ENCODE assay signal across 9 cellular contexts in genomic region chr19:39335168-39335567, GRCh38. TPM values are rescaled to one million over a fixed set of nuclear protein-coding genes. Genes with fewer than 3 reads are reported as not detected.
DNase-seq lines count a peak whose midpoint lies in the region; TF ChIP-seq lines count a peak whose summit lies in the region.
"Had no signal": no experiment of that assay in that cellular context is flagged by ENCODE, and none has a peak within 500 bp of the region (broad histone marks: within the 10 kb centered on the region; RNA-seq: fewer than 3 reads in every experiment).

No MANE protein-coding gene starts in this region.

- peaks cover 35% of the 10 kb centered on the region; the same call in 1 of the 2 replicates for H3K36me3 ChIP-seq in KOPT-K1 (ENCODE audit: insufficient read depth, low read length)
- H3K36me3 ChIP-seq in prostate gland: no peaks in the 10 kb centered on the region
- H3K36me3 ChIP-seq: SJSA1 had no signal

- no peaks in the 10 kb centered on the region for H3K27me3 ChIP-seq in prostate gland (replicated peaks; ENCODE audit: insufficient read depth)
- H3K27me3 ChIP-seq: SJSA1 had no signal

- TF ChIP-seq CTCF in GM12864 (IDR thresholded peaks at IDR 0.05; ENCODE audit: low read depth, low read length, missing control alignments): no peak
- TF ChIP-seq CTCF in prostate gland (IDR thresholded peaks at IDR 0.05): no peak

- H3K4me3 ChIP-seq in GM12864 (ENCODE audit: low read depth, low read length) (peak overlapping the region; percentile 69), prostate gland (peak overlapping the region; percentile 6 to 19)
- H3K4me3 ChIP-seq: SJSA1 had no signal

- TF ChIP-seq POLR2A in prostate gland (IDR thresholded peaks at IDR 0.05): no peak

- no peaks in the 10 kb centered on the region for H3K4me1 ChIP-seq in prostate gland (replicated peaks)
- H3K4me1 ChIP-seq: SJSA1 had no signal

- H3K9me3 ChIP-seq in KOPT-K1 (ENCODE audit: insufficient read depth, low read length, poor library complexity, severe bottlenecking): no peaks in the 10 kb centered on the region
- no peaks in the 10 kb centered on the region for H3K9me3 ChIP-seq in prostate gland
- H3K9me3 ChIP-seq: SJSA1 had no signal

- DNase-seq in GM12864 (ENCODE audit: low read depth) (no peak), caudate nucleus (lab: John Stamatoyannopoulos, UW) (no peak), prostate gland (ENCODE audit: low spot score) (no peak), AG08396 (ENCODE audit: low spot score) (no peak), NCI-H748 treated with DMSO at 0.1 percent for 48 hours (lab: John Stamatoyannopoulos, UW) (no peak), DMS114 treated with DMSO at 0.1 percent for 48 hours (lab: John Stamatoyannopoulos, UW; ENCODE audit: unreplicated experiment) (no peak), NCI-H2107 (lab: John Stamatoyannopoulos, UW) (no peak)

- H3K27ac ChIP-seq in KOPT-K1 (ENCODE audit: low read depth, low read length, poor library complexity, severe bottlenecking) (peak overlapping the region; percentile 99), caudate nucleus (ENCODE audit: low read depth, low read length) (peak overlapping the region; percentile 40), prostate gland (peak overlapping the region; percentile 22 to 35)
- H3K27ac ChIP-seq: SJSA1 had no signal

- intact Hi-C loops in prostate gland (cut with DNase I): no loop called here

- WGBS in prostate gland: 58% methylated on average over 6 of the region's 6 CpGs

RNA-seq across cellular contexts. Expression of gene GMFG, which starts 0.7 kb away (rescaled TPM):
- total RNA-seq in prostate gland: 10 to 100 TPM in 1 of 2 donors, 1 to 10 TPM in 1; 1.5 to 10.2 TPM

RNA-seq across cellular contexts. Expression of gene SAMD4B, which starts 7.1 kb away (rescaled TPM):
- total RNA-seq in prostate gland: 100 to 1,000 TPM; 133 to 227 TPM

RNA-seq across cellular contexts. Expression of gene LRFN1, which starts 14.5 kb away (rescaled TPM):
- 1 to 10 TPM; 4.2 to 5.6 TPM for total RNA-seq in prostate gland
- total RNA-seq: SJSA1 had no signal

RNA-seq across cellular contexts. Expression of gene IFNL1, which starts 39.0 kb away (rescaled TPM):
- total RNA-seq in prostate gland: not detected
- total RNA-seq: SJSA1 had no signal

RNA-seq across cellular contexts. Expression of gene PAF1, which starts 55.7 kb away (rescaled TPM):
- total RNA-seq in prostate gland: 10 to 100 TPM; 47.5 to 63.6 TPM

Comparison
In these comparisons a context has a peak if more than half of its experiments do, and no peak if none do; other contexts are left out.
1. H3K27ac ChIP-seq: peak in every context shown above with its lines; median percentile 99 in KOPT-K1; 40 in caudate nucleus; 28 in prostate gland.